In genomic region chr19:11397089-11397610, GRCh38 we compare ENCODE assay signal across 32 cellular contexts. TPM values are rescaled to one million over a fixed set of nuclear protein-coding genes. Genes with fewer than 3 reads are reported as not detected.
"Had no signal": no experiment of that assay in that cellular context is flagged by ENCODE, and none has a peak within 500 bp of the region (broad histone marks: within the 10 kb centered on the region; RNA-seq: fewer than 3 reads in every experiment).

No MANE protein-coding gene starts in this region.

- H2AFZ ChIP-seq: hepatocyte, parathyroid adenoma had no signal

- H3K4me1 Mint-ChIP-seq: mesothelial cell of epicardium; stimulated activated naive CD8-positive, alpha-beta T cell treated with anti-CD3 and anti-CD28 coated beads, Interleukin-15, amount 100 ng/mL, for 72 hours had no signal

- H3K27me3 ChIP-seq: colonic mucosa, heart left ventricle, hepatocyte, left lung, right lobe of liver, transverse colon, upper lobe of right lung, uterus had no signal

- H3K4me1 ChIP-seq: colonic mucosa, gastrocnemius medialis, heart left ventricle, left lung, parathyroid adenoma, right lobe of liver, suprapubic skin, transverse colon, upper lobe of right lung, uterus had no signal

- H3K79me2 ChIP-seq: hepatocyte, parathyroid adenoma had no signal

- H3K4me2 ChIP-seq: hepatocyte had no signal

- ATAC-seq: esophagus mucosa; gastrocnemius medialis; heart left ventricle; left cardiac atrium; left lung; mucosa of descending colon; right lobe of liver; stimulated activated naive CD8-positive, alpha-beta T cell treated with anti-CD3 and anti-CD28 coated beads, Interleukin-15, amount 100 ng/mL, for 72 hours; upper lobe of right lung had no signal

- DNase-seq: colonic mucosa; effector CD8-positive, alpha-beta T cell; endodermal cell; foreskin fibroblast; gastrocnemius medialis; left cardiac atrium; left lung; mesenchymal stem cell; mucosa of descending colon; naive B cell; right lobe of liver; small intestine; stimulated activated CD4-positive, alpha-beta T cell treated with anti-CD3 and anti-CD28 coated beads, Interleukin-15, amount 100 ng/mL, for 24 hours; stimulated activated CD4-positive, alpha-beta T cell treated with anti-CD3 and anti-CD28 coated beads, Interleukin-2, amount 100 ng/mL, for 48 hours; stimulated activated naive CD4-positive, alpha-beta T cell; stimulated activated naive CD8-positive, alpha-beta T cell treated with anti-CD3 and anti-CD28 coated beads, Interleukin-15, amount 100 ng/mL, for 72 hours; transverse colon; upper lobe of right lung; uterus had no signal

- H3K36me3 ChIP-seq: colonic mucosa, gastrocnemius medialis, neutrophil, right lobe of liver, suprapubic skin, transverse colon, upper lobe of right lung, uterus had no signal

- FAIRE-seq: islet of Langerhans, small intestine had no signal

- H3K9me3 ChIP-seq: colonic mucosa, gastrocnemius medialis, heart left ventricle, left lung, mucosa of descending colon, neutrophil, right lobe of liver, suprapubic skin, transverse colon, upper lobe of right lung, uterus had no signal

- H3K27ac ChIP-seq: colonic mucosa, epithelial cell of prostate, gastrocnemius medialis, heart left ventricle, hepatocyte, left lung, neutrophil, parathyroid adenoma, right lobe of liver, suprapubic skin, transverse colon, upper lobe of right lung, uterus had no signal

- H3K4me3 ChIP-seq: colonic mucosa, gastrocnemius medialis, heart left ventricle, hepatocyte, left lung, mucosa of descending colon, right lobe of liver, suprapubic skin, transverse colon, upper lobe of right lung, uterus had no signal

- H3K4me3 Mint-ChIP-seq: dendritic cell treated with granulocyte-macrophage colony-stimulating factor and Interleukin-4, amounts not matched to agents 40 ng/mL and 50 ng/mL, for 4 days; endodermal cell; mesothelial cell of epicardium; stimulated activated naive CD8-positive, alpha-beta T cell treated with anti-CD3 and anti-CD28 coated beads, Interleukin-15, amount 100 ng/mL, for 72 hours had no signal

- H3K27ac Mint-ChIP-seq: dendritic cell treated with granulocyte-macrophage colony-stimulating factor and Interleukin-4, amounts not matched to agents 40 ng/mL and 50 ng/mL, for 4 days; endodermal cell; mesothelial cell of epicardium; progenitor cell of endocrine pancreas; stimulated activated naive CD8-positive, alpha-beta T cell treated with anti-CD3 and anti-CD28 coated beads, Interleukin-15, amount 100 ng/mL, for 72 hours had no signal

- H3K27me3 Mint-ChIP-seq: progenitor cell of endocrine pancreas had no signal

- H3K9ac ChIP-seq: parathyroid adenoma had no signal

- H3K9me3 Mint-ChIP-seq: dendritic cell treated with granulocyte-macrophage colony-stimulating factor and Interleukin-4, amounts not matched to agents 40 ng/mL and 50 ng/mL, for 4 days; endodermal cell; mesothelial cell of epicardium; stimulated activated naive CD8-positive, alpha-beta T cell treated with anti-CD3 and anti-CD28 coated beads, Interleukin-15, amount 100 ng/mL, for 72 hours had no signal

RNA-seq across cellular contexts. Expression of gene RGL3, which starts 22.0 kb away (rescaled TPM):
- polyA plus RNA-seq: neural cell had no signal

RNA-seq across cellular contexts. Expression of gene ODAD3, which starts 37.8 kb away (rescaled TPM):
- total RNA-seq: esophagus mucosa, gastrocnemius medialis, lung microvascular endothelial cell had no signal
